In the genomic region with DNA sequence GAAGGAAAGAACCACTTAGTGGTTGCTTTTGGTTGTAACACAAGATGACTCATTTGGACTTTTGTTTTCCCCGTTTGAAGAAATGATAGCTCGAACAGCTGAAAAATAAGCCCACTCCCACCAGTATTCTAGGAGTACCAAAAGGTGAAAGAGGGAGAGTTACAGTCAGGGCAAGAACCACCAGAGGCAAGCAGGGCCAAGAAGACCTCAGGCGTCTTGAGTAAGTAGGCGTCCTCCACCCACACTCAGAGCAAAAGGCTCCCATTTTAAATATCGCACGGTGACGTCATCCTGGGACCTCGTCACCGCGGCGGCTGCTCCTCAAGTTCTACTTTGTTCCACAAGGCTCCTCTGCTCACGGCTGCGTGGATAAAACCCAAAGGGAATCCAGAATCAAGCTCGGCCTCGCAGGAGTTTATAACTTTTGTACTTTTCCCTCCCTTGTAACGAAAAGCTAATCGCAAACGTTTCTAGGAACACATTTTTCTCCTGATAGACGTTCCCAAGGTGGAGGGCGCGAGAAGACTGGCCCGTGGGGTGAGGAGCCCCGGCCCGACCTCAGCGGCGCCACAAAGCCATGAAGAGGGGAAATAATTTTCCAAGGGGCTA, we compare ENCODE assay signal across 8 cellular contexts. TPM values are rescaled to one million over a fixed set of nuclear protein-coding genes. Genes with fewer than 3 reads are reported as not detected.
DNase-seq lines count a peak whose midpoint lies in the region; ATAC-seq and TF ChIP-seq lines count a peak whose summit lies in the region.

No MANE protein-coding gene starts in this region.

- peaks cover 45% of the 10 kb centered on the region for H3K36me3 ChIP-seq in SK-N-MC (ENCODE audit: insufficient read depth, low read length)
- H3K36me3 ChIP-seq in thoracic aorta, result no peaks in the 10 kb centered on the region

- DNase-seq in ELF-1 (ENCODE audit: low read depth, low spot score) (peak; percentile 88), KG1 (lab: John Stamatoyannopoulos, UW) (peak; percentile 67), SK-N-MC (ENCODE audit: low read depth, low spot score) (peak; percentile 68), head of caudate nucleus (peak; percentile 54 to 92 (median 78)), osteocyte (ENCODE audit: extremely low spot score, unreplicated experiment) (peak; percentile 90), thoracic aorta (ENCODE audit: low spot score) (peak; percentile 62)

- intact Hi-C loops in head of caudate nucleus (cut with DNase I), result no loop called here

- peaks cover 5 to 21% of the 10 kb centered on the region in 2 donors for H3K4me1 ChIP-seq in thoracic aorta (ENCODE audit: control insufficient read depth in 1 of 2, low read depth in 2 of 2)

- H3K36me3 Mint-ChIP-seq in activated naive CD4-positive, alpha-beta T cell treated with anti-CD3 and anti-CD28 coated beads, Interleukin-2, amount 50 U/mL, for 24 hours, result peaks cover 9% of the 10 kb centered on the region
- H3K36me3 Mint-ChIP-seq in osteocyte (ENCODE audit: unreplicated experiment), result peaks cover 13% of the 10 kb centered on the region

- no peaks in the 10 kb centered on the region for H3K9me3 ChIP-seq in SK-N-MC (ENCODE audit: low read depth, low read length)
- H3K9me3 ChIP-seq in thoracic aorta, result no peaks in the 10 kb centered on the region

- peaks cover 22% of the 10 kb centered on the region for H3K4me1 Mint-ChIP-seq in activated naive CD4-positive, alpha-beta T cell treated with anti-CD3 and anti-CD28 coated beads, Interleukin-2, amount 50 U/mL, for 24 hours
- H3K4me1 Mint-ChIP-seq in osteocyte (ENCODE audit: unreplicated experiment), result peaks cover 26% of the 10 kb centered on the region

- peak; percentile 65 for ATAC-seq in GM21786 (IDR thresholded peaks at IDR 0.05; ENCODE audit: unreplicated experiment)
- peak; percentile 92 for ATAC-seq in thoracic aorta (ENCODE audit: insufficient number of reproducible peaks, low FRiP score, low read depth)

- no peak for TF ChIP-seq CTCF in osteocyte (IDR thresholded peaks at IDR 0.05)
- TF ChIP-seq CTCF in thoracic aorta (IDR thresholded peaks at IDR 0.05), result no peak

- peak overlapping the region; percentile 88 for H3K4me3 Mint-ChIP-seq in activated naive CD4-positive, alpha-beta T cell treated with anti-CD3 and anti-CD28 coated beads, Interleukin-2, amount 50 U/mL, for 24 hours
- peak overlapping the region; percentile 93 for H3K4me3 Mint-ChIP-seq in osteocyte (ENCODE audit: unreplicated experiment)

- H3K27me3 Mint-ChIP-seq in activated naive CD4-positive, alpha-beta T cell treated with anti-CD3 and anti-CD28 coated beads, Interleukin-2, amount 50 U/mL, for 24 hours, result no peaks in the 10 kb centered on the region
- no peaks in the 10 kb centered on the region for H3K27me3 Mint-ChIP-seq in osteocyte (ENCODE audit: unreplicated experiment)

- peak overlapping the region; percentile 97 for H3K9ac ChIP-seq in SK-N-MC (ENCODE audit: insufficient read length)

- H3K27me3 ChIP-seq in thoracic aorta (replicated peaks; ENCODE audit: insufficient read depth), result no peaks in the 10 kb centered on the region

- H3K27ac ChIP-seq in SK-N-MC, result peak overlapping the region; percentile 92
- H3K27ac ChIP-seq in thoracic aorta, result peak overlapping the region; percentile 89 to 91

- peak overlapping the region; percentile 95 for H3K27ac Mint-ChIP-seq in activated naive CD4-positive, alpha-beta T cell treated with anti-CD3 and anti-CD28 coated beads, Interleukin-2, amount 50 U/mL, for 24 hours
- peak overlapping the region; percentile 97 for H3K27ac Mint-ChIP-seq in osteocyte (ENCODE audit: unreplicated experiment)

- H3K9me3 Mint-ChIP-seq in activated naive CD4-positive, alpha-beta T cell treated with anti-CD3 and anti-CD28 coated beads, Interleukin-2, amount 50 U/mL, for 24 hours, result no peaks in the 10 kb centered on the region
- H3K9me3 Mint-ChIP-seq in osteocyte (ENCODE audit: unreplicated experiment), result no peaks in the 10 kb centered on the region

- peak overlapping the region; percentile 100 for H3K4me3 ChIP-seq in SK-N-MC
- peak overlapping the region; percentile 91 for H3K4me3 ChIP-seq in thoracic aorta

RNA-seq across cellular contexts. Expression of gene BTG3, which starts 1.2 kb away (rescaled TPM):
- total RNA-seq in osteocyte (21.1 and 21.5 TPM in 2 replicates), thoracic aorta (10 to 100 TPM; 31.4 to 39.3 TPM)

Comparison
In these comparisons a context has a peak if more than half of its experiments do, and no peak if none do; other contexts are left out.
1. Peak in every context shown above with its lines: DNase-seq, ATAC-seq, H3K4me3 ChIP-seq and H3K27ac ChIP-seq.